In the genomic region with DNA sequence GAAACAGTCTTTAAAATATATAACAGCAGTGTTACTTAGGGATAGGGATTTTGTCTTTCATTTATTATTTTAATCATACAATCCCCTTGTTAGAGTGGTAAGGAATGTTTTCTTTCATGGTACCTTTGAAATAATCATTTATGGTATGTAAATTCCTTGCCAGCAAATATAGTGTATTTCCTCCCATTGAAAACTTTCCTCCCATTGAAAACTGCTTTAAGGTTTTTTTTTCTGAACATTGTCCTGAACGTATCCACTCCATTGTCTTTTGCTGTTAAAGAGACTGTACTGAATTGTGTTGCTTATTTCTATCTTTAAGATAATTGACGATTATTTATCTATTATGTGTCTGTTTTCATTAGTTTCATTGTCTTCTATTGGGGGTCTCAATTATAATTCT, we compare ENCODE assay signal across 24 cellular contexts.
"Had no signal": no experiment of that assay in that cellular context is flagged by ENCODE, and none has a peak within 500 bp of the region (broad histone marks: within the 10 kb centered on the region; RNA-seq: fewer than 3 reads in every experiment).

No MANE protein-coding gene starts in this region.

- H3K27ac Mint-ChIP-seq: natural killer cell; progenitor cell of endocrine pancreas; stimulated activated memory B cell treated with anti-CD40 and anti-IgM and Interleukin-4, amounts not matched to agents 10 μg/mL and 1 μg/mL and 100 μg/mL, for 72 hours; stimulated activated naive CD8-positive, alpha-beta T cell treated with anti-CD3 and anti-CD28 coated beads, Interleukin-15, amount 100 ng/mL, for 72 hours had no signal

- H3K9me3 ChIP-seq: heart left ventricle, left ventricle myocardium inferior, ovary, right atrium auricular region, right lobe of liver, thyroid gland, transverse colon, upper lobe of left lung had no signal

- H3K9me3 Mint-ChIP-seq: immature natural killer cell; memory B cell; natural killer cell; neural crest cell; stimulated activated memory B cell treated with anti-CD40 and anti-IgM and Interleukin-4, amounts not matched to agents 10 μg/mL and 1 μg/mL and 100 μg/mL, for 72 hours; stimulated activated naive CD8-positive, alpha-beta T cell treated with anti-CD3 and anti-CD28 coated beads, Interleukin-15, amount 100 ng/mL, for 72 hours had no signal

- H3K4me3 Mint-ChIP-seq: immature natural killer cell; memory B cell; natural killer cell; neural crest cell; stimulated activated memory B cell treated with anti-CD40 and anti-IgM and Interleukin-4, amounts not matched to agents 10 μg/mL and 1 μg/mL and 100 μg/mL, for 72 hours; stimulated activated naive CD8-positive, alpha-beta T cell treated with anti-CD3 and anti-CD28 coated beads, Interleukin-15, amount 100 ng/mL, for 72 hours had no signal

- ATAC-seq: heart left ventricle; natural killer cell; right lobe of liver; stimulated activated memory B cell treated with anti-CD40 and anti-IgM and Interleukin-4, amounts not matched to agents 10 μg/mL and 1 μg/mL and 100 μg/mL, for 72 hours; stimulated activated naive CD8-positive, alpha-beta T cell treated with anti-CD3 and anti-CD28 coated beads, Interleukin-15, amount 100 ng/mL, for 72 hours had no signal

- DNase-seq: heart left ventricle; hypothalamus; immature natural killer cell; kidney; left ventricle myocardium inferior; natural killer cell; nucleus accumbens; ovary; right lobe of liver; stimulated activated CD4-positive, alpha-beta T cell treated with anti-CD3 and anti-CD28 coated beads, Interleukin-1b, Interleukin-23, amount 100 ng/mL, for 48 hours; stimulated activated CD4-positive, alpha-beta T cell treated with anti-CD3 and anti-CD28 coated beads, Interleukin-2, amount 100 ng/mL, for 48 hours; stimulated activated CD4-positive, alpha-beta T cell treated with anti-CD3 and anti-CD28 coated beads, Interleukin-4, amount 100 ng/mL, for 4 hours; stimulated activated CD8-positive, alpha-beta memory T cell treated with anti-CD3 and anti-CD28 coated beads, Interleukin-4, amount 100 ng/mL, for 48 hours; stimulated activated naive CD4-positive, alpha-beta T cell treated with Interleukin-2 at 50 U/mL for 16 hours; stimulated activated naive CD8-positive, alpha-beta T cell treated with anti-CD3 and anti-CD28 coated beads, Interleukin-15, amount 100 ng/mL, for 72 hours; substantia nigra; thyroid gland; transverse colon; upper lobe of left lung had no signal

- H3K4me1 Mint-ChIP-seq: neural crest cell had no signal

- H3K27me3 Mint-ChIP-seq: memory B cell; progenitor cell of endocrine pancreas; stimulated activated memory B cell treated with anti-CD40 and anti-IgM and Interleukin-4, amounts not matched to agents 10 μg/mL and 1 μg/mL and 100 μg/mL, for 72 hours; stimulated activated naive CD8-positive, alpha-beta T cell treated with anti-CD3 and anti-CD28 coated beads, Interleukin-15, amount 100 ng/mL, for 72 hours had no signal
